In the genomic region with DNA sequence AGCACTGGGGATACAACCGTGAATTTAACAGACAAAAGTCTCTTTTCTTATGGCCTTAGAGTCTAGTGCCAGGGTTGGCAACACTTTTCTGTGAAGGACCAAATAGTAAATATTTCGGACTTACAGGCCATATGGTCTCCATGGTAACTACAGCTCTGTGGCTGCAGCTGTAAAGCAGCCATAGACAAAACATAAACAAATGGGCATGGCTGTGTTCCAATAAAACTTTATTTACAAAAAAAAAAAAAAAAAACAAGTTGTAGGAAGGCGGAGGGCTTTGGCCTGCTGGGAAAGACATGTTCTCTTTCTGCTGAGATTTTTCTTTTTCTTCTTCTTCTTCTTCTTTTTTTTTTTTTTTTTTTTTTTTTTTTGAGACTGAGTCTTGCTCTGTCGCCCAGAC, we compare ENCODE assay signal across 21 cellular contexts.
"Had no signal": no experiment of that assay in that cellular context is flagged by ENCODE, and none has a peak within 500 bp of the region (broad histone marks: within the 10 kb centered on the region; RNA-seq: fewer than 3 reads in every experiment).

No MANE protein-coding gene starts in this region.

- H3K4me3 ChIP-seq: ascending aorta, gastrocnemius medialis, heart left ventricle, lung, thoracic aorta, upper lobe of left lung had no signal

- DNase-seq: activated CD4-positive, CD25-positive, alpha-beta regulatory T cell treated with anti-CD3 and anti-CD28 coated beads, Interleukin-2, amount 50 U/mL, for 72 hours; activated CD8-positive, alpha-beta memory T cell treated with anti-CD3 and anti-CD28 coated beads for 24 hours; activated CD8-positive, alpha-beta memory T cell treated with anti-CD3 and anti-CD28 coated beads, Interleukin-2, amount 50 U/mL, for 48 hours; activated effector memory CD4-positive, alpha-beta T cell treated with Interleukin-2 at 50 U/mL for 16 hours; activated T-cell treated with anti-CD3 and anti-CD28 coated beads, Interleukin-2, amount 50 U/mL, for 48 hours; cerebellar nuclear complex; cortex of kidney; effector CD4-positive, alpha-beta T cell; gastrocnemius medialis; heart left ventricle; kidney; nephron progenitor cell; occipital lobe; posterior cingulate gyrus; retina; stimulated activated naive B cell treated with anti-CD40 and anti-IgM and Interleukin-4, amounts not matched to agents 10 μg/mL and 1 μg/mL and 100 μg/mL, for 72 hours had no signal

- ATAC-seq: gastrocnemius medialis; heart left ventricle; left lobe of liver; stimulated activated naive B cell treated with anti-CD40 and anti-IgM and Interleukin-4, amounts not matched to agents 10 μg/mL and 1 μg/mL and 100 μg/mL, for 72 hours had no signal
